ENCODE assay signal across 8 cellular contexts in genomic region chr9:127555830-127556820, GRCh38. TPM values are rescaled to one million over a fixed set of nuclear protein-coding genes. Genes with fewer than 3 reads are reported as not detected.
A peak's percentile ranks its signal among the peaks of the same experiment; 100 is the strongest.
DNase-seq lines count a peak whose midpoint lies in the region; ATAC-seq and TF ChIP-seq lines count a peak whose summit lies in the region.

No MANE protein-coding gene starts in this region.

- TF ChIP-seq EP300 in gastroesophageal sphincter (IDR thresholded peaks at IDR 0.05) = no peak

- peaks cover 0 to 39% of the 10 kb centered on the region in 2 donors for H3K36me3 ChIP-seq in gastroesophageal sphincter

- 10 to 60% methylated on average over 2 to 4 of the region's 13 CpGs for WGBS in gastroesophageal sphincter (ENCODE audit: low coverage in 1 of 2), 2 donors

- H3K4me3 Mint-ChIP-seq in activated T-helper 17 cell treated with anti-CD3 and anti-CD28 coated beads, Interleukin-2, amount 50 U/mL, for 72 hours = peak overlapping the region; percentile 69

- peaks cover 6% of the 10 kb centered on the region for H3K36me3 Mint-ChIP-seq in activated T-helper 17 cell treated with anti-CD3 and anti-CD28 coated beads, Interleukin-2, amount 50 U/mL, for 72 hours (ENCODE audit: low read depth)

- H3K4me1 Mint-ChIP-seq in activated T-helper 17 cell treated with anti-CD3 and anti-CD28 coated beads, Interleukin-2, amount 50 U/mL, for 72 hours = peaks cover 38% of the 10 kb centered on the region

- no peak for TF ChIP-seq CTCF in gastroesophageal sphincter (IDR thresholded peaks at IDR 0.05)

- H3K27me3 Mint-ChIP-seq in activated T-helper 17 cell treated with anti-CD3 and anti-CD28 coated beads, Interleukin-2, amount 50 U/mL, for 72 hours = no peaks in the 10 kb centered on the region

- H3K9me3 Mint-ChIP-seq in activated T-helper 17 cell treated with anti-CD3 and anti-CD28 coated beads, Interleukin-2, amount 50 U/mL, for 72 hours = no peaks in the 10 kb centered on the region

- H3K4me1 ChIP-seq in gastroesophageal sphincter = peaks cover 0 to 84% (median 49%) of the 10 kb centered on the region in 3 donors

- peak overlapping the region in 3 of 4 donors; percentile 75 to 81 (median 78) for H3K27ac ChIP-seq in gastroesophageal sphincter

- H3K27me3 ChIP-seq in gastroesophageal sphincter = no peaks in the 10 kb centered on the region

- H3K4me3 ChIP-seq in gastroesophageal sphincter = no peak overlapping the region

- H3K9me3 ChIP-seq in gastroesophageal sphincter = no peaks in the 10 kb centered on the region

- TF ChIP-seq POLR2A in gastroesophageal sphincter (IDR thresholded peaks at IDR 0.05) = no peak

- ATAC-seq in activated T-helper 17 cell treated with anti-CD3 and anti-CD28 coated beads, Interleukin-2, amount 50 U/mL, for 72 hours (replicated peaks) = peak; percentile 95
- ATAC-seq in gastroesophageal sphincter = peak; percentile 75

- H3K27ac Mint-ChIP-seq in activated T-helper 17 cell treated with anti-CD3 and anti-CD28 coated beads, Interleukin-2, amount 50 U/mL, for 72 hours = peak overlapping the region; percentile 92

- DNase-seq in CMK (ENCODE audit: low read depth) = peak; percentile 91
- peak; percentile 91 for DNase-seq in OCI-M1 (lab: John Stamatoyannopoulos, UW)
- DNase-seq in pulmonary artery endothelial cell (ENCODE audit: low read depth, low spot score) = peak; percentile 90
- DNase-seq in NCI-H1694 (lab: John Stamatoyannopoulos, UW) = no peak
- no peak for DNase-seq in OCI-M2 (lab: John Stamatoyannopoulos, UW; ENCODE audit: unreplicated experiment)
- DNase-seq in NCI-H1436 treated with DMSO at 0.1 percent for 48 hours (lab: John Stamatoyannopoulos, UW) = no peak

RNA-seq across cellular contexts. Expression of gene STXBP1, which starts 56.0 kb away (rescaled TPM):
- 10 to 100 TPM; 14.7 to 17.1 TPM for total RNA-seq in activated T-helper 17 cell treated with anti-CD3 and anti-CD28 coated beads, Interleukin-2, amount 50 U/mL, for 72 hours
- total RNA-seq in gastroesophageal sphincter (10 to 100 TPM; 25.7 to 47.0 (median 33.1) TPM), pulmonary artery endothelial cell (16.0 and 19.0 TPM in 2 replicates)

Comparison
In these comparisons a context has a peak if more than half of its experiments do, and no peak if none do; other contexts are left out.
1. DNase-seq: peak in CMK (single experiment), OCI-M1 (single experiment) and pulmonary artery endothelial cell (single experiment); none in NCI-H1694 (single experiment), OCI-M2 (single experiment) and NCI-H1436 treated with DMSO at 0.1 percent for 48 hours (single experiment).